ENCODE assay signal across 1 cellular context in the genomic region with DNA sequence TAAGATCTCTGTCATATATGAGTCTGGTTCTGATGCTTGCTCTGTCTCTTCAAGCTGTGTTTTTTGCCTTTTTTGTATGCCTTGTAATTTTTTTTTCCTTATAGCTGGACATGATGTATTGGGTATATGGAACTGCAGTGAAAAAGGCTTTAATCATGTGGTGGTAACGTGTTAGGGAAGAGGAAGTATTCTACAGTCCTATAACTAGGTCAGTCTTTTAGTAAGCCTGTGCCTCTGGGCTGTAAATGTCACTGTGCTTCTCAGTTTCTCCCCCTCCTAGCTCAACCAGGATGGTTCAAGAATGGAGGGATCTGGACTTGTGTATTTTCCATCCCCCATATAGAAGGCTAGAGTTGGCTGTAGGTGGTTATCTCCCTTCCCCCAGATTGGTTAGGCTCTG.
TF ChIP-seq lines count a peak whose summit lies in the region.

No MANE protein-coding gene starts in this region.

TF ChIP-seq in H1, 55 proteins besides CTCF, POLR2A, EP300 and RAD21:
- TF ChIP-seq, protein P1, sequence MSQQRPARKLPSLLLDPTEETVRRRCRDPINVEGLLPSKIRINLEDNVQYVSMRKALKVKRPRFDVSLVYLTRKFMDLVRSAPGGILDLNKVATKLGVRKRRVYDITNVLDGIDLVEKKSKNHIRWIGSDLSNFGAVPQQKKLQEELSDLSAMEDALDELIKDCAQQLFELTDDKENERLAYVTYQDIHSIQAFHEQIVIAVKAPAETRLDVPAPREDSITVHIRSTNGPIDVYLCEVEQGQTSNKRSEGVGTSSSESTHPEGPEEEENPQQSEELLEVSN (IDR thresholded peaks at IDR 0.05), result no peak
- TF ChIP-seq JUN (IDR thresholded peaks at IDR 0.05; ENCODE audit: low read depth, low read length) (no peak), TAF7 (optimal IDR thresholded peaks at IDR 0.05; ENCODE audit: borderline replicate concordance, low read depth, low read length) (no peak), HDAC6 (IDR thresholded peaks at IDR 0.05; ENCODE audit: low read depth, low read length) (no peak), KDM1A (IDR thresholded peaks at IDR 0.05; ENCODE audit: borderline replicate concordance, low read length) (no peak), CHD2 (IDR thresholded peaks at IDR 0.05; ENCODE audit: low read length) (no peak), GTF2F1 (IDR thresholded peaks at IDR 0.05; ENCODE audit: borderline replicate concordance, low read depth, low read length) (no peak), SIX5 (IDR thresholded peaks at IDR 0.05; ENCODE audit: low read depth, low read length) (no peak), SP1 (IDR thresholded peaks at IDR 0.05; ENCODE audit: low read depth, low read length) (no peak), BACH1 (IDR thresholded peaks at IDR 0.05; ENCODE audit: low read length) (no peak), TBP (IDR thresholded peaks at IDR 0.05; ENCODE audit: low read depth, low read length) (no peak), SUZ12 (IDR thresholded peaks at IDR 0.05; ENCODE audit: low read length) (no peak), RXRA (IDR thresholded peaks at IDR 0.05; ENCODE audit: insufficient read depth, low read depth, low read length) (no peak), KDM4A (IDR thresholded peaks at IDR 0.05; ENCODE audit: low read depth, low read length, severe bottlenecking) (no peak), HDAC2 (IDR thresholded peaks at IDR 0.05; ENCODE audit: borderline replicate concordance in 1 of 2, low read depth in 2 of 2, low read length in 2 of 2) (no peak), SAP30 (IDR thresholded peaks at IDR 0.05; ENCODE audit: insufficient read depth, insufficient replicate concordance, low read length) (no peak), CBX5 (IDR thresholded peaks at IDR 0.05; ENCODE audit: low read depth, low read length) (no peak)
- TF ChIP-seq, protein P2, sequence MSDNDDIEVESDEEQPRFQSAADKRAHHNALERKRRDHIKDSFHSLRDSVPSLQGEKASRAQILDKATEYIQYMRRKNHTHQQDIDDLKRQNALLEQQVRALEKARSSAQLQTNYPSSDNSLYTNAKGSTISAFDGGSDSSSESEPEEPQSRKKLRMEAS (IDR thresholded peaks at IDR 0.05), result no peak
- TF ChIP-seq, protein P3, sequence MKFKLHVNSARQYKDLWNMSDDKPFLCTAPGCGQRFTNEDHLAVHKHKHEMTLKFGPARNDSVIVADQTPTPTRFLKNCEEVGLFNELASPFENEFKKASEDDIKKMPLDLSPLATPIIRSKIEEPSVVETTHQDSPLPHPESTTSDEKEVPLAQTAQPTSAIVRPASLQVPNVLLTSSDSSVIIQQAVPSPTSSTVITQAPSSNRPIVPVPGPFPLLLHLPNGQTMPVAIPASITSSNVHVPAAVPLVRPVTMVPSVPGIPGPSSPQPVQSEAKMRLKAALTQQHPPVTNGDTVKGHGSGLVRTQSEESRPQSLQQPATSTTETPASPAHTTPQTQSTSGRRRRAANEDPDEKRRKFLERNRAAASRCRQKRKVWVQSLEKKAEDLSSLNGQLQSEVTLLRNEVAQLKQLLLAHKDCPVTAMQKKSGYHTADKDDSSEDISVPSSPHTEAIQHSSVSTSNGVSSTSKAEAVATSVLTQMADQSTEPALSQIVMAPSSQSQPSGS (IDR thresholded peaks at IDR 0.05; ENCODE audit: low read length), result no peak
TF ChIP-seq in H1: peak in this region for 0.
